In the genomic region with DNA sequence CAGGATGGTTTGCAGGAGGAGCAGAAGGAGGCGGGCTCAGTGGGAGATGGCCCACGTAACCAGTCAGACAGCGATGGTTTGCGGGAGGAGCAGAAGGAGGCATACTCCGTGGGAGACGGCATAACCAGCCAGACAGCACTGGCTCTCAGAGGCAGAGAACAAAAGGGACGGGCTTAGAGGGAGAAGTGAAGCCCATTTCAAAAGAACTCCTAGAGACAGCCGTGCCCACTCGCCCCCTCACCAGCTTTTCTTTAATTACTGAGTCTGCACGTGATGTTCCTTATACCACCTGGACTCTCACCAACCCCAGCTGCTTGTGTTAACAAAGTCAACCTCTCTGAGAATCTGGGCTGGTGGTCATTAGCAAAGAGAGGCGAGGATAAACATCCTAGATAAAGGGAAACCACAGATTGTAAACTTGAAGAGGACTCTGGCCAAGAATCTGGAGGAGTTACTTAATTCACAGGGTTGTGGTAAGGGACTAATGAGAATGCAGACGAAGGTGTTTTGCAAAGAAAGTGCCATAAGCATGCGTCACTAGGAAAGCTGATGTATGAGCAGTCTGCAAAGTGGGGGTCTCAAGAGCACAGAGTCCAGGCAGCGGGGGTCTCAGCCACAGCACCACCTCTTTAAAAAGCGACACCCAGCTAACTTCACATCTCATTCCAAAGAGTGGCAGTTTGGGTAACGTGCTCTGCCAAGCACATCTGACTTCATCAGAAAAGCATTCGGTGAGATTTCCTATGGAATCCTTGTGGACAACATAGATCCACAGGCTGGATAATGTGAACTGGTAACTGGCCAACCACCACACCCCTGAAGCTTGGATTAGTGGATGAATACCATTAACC, we compare ENCODE assay signal across 9 cellular contexts. TPM values are rescaled to one million over a fixed set of nuclear protein-coding genes. Genes with fewer than 3 reads are reported as not detected.
DNase-seq lines count a peak whose midpoint lies in the region; ATAC-seq and TF ChIP-seq lines count a peak whose summit lies in the region.
"Had no signal": no experiment of that assay in that cellular context is flagged by ENCODE, and none has a peak within 500 bp of the region (broad histone marks: within the 10 kb centered on the region; RNA-seq: fewer than 3 reads in every experiment).

No MANE protein-coding gene starts in this region.

- H3K4me1 ChIP-seq in muscle layer of colon (ENCODE audit: insufficient read depth, low read length) = peaks cover 29% of the 10 kb centered on the region

- intact Hi-C loops in lower leg skin (cut with DNase I; ENCODE audit: low total_unique reads) (no loop called here), left ventricle myocardium superior (cut with micrococcal nuclease) (no loop called here)

- no peaks in the 10 kb centered on the region for H3K36me3 ChIP-seq in muscle layer of colon (ENCODE audit: insufficient read depth, low read length)
- H3K36me3 ChIP-seq: right lobe of liver had no signal

- in situ Hi-C loops in KBM-7 (cut with MboI; ENCODE audit: low pct_unique_long_range_greater_than_20kb, low sequenced_read_pairs) = no loop called here

- TF ChIP-seq CTCF in AG09309 (IDR thresholded peaks at IDR 0.05; ENCODE audit: control insufficient read depth, insufficient read depth, low read depth, low read length, missing control alignments) (no peak), cardiac fibroblast (IDR thresholded peaks at IDR 0.05; ENCODE audit: low read depth, low read length) (no peak), lower leg skin (IDR thresholded peaks at IDR 0.05) (no peak)

- DNase-seq in AG09309 (ENCODE audit: low read depth) (peak; percentile 99), KBM-7 (peak; percentile 33), cardiac fibroblast (ENCODE audit: low read depth in 2 of 2) (peak; percentile 69 to 86), GOT3 (lab: John Stamatoyannopoulos, UW) (no peak), lower leg skin (ENCODE audit: low spot score in 2 of 2) (no peak), left ventricle myocardium superior (no peak)
- DNase-seq: right lobe of liver had no signal

- no peak overlapping the region for H3K9ac ChIP-seq in muscle layer of colon (ENCODE audit: low read length)

- no peaks in the 10 kb centered on the region for H3K9me3 ChIP-seq in muscle layer of colon (ENCODE audit: low read length)
- H3K9me3 ChIP-seq: right lobe of liver had no signal

- no peak overlapping the region for H3K4me3 ChIP-seq in AG09309 (ENCODE audit: control insufficient read depth, low read depth, low read length)
- H3K4me3 ChIP-seq in cardiac fibroblast (replicated peaks in 1 of 2; ENCODE audit: low read depth in 2 of 2, low read length in 2 of 2) = no peak overlapping the region
- no peak overlapping the region for H3K4me3 ChIP-seq in muscle layer of colon (ENCODE audit: low read depth in 1 of 2, low read length in 2 of 2)
- H3K4me3 ChIP-seq in lower leg skin (ENCODE audit: low read depth, poor library complexity, severe bottlenecking) = no peak overlapping the region
- H3K4me3 ChIP-seq: right lobe of liver had no signal

- TF ChIP-seq POLR2A in lower leg skin (IDR thresholded peaks at IDR 0.05) = no peak

- 35 to 39% methylated on average over 17 of the region's 17 CpGs for WGBS in lower leg skin, 2 donors

- no peaks in the 10 kb centered on the region for H3K27me3 ChIP-seq in muscle layer of colon (ENCODE audit: control insufficient read depth in 1 of 2, insufficient read depth in 2 of 2, low read length in 2 of 2)
- H3K27me3 ChIP-seq: right lobe of liver had no signal

- no peak for ATAC-seq in GM21529 (IDR thresholded peaks at IDR 0.05; ENCODE audit: unreplicated experiment)
- no peak for ATAC-seq in left ventricle myocardium superior
- ATAC-seq: right lobe of liver had no signal

- H3K27ac ChIP-seq in muscle layer of colon (ENCODE audit: low read depth, low read length) = peak overlapping the region; percentile 1
- H3K27ac ChIP-seq: right lobe of liver had no signal

RNA-seq across cellular contexts. Expression of a gene that starts 51.7 kb away (rescaled TPM):
- total RNA-seq in lower leg skin (10 to 100 TPM; 11.3 to 51.6 (median 31.8) TPM), left ventricle myocardium superior (18.9 TPM)

Comparison
In these comparisons a context has a peak if more than half of its experiments do, and no peak if none do; other contexts are left out.
1. DNase-seq: peak in AG09309 (single experiment), KBM-7 (single experiment) and cardiac fibroblast (2 of 2); none in GOT3 (single experiment), lower leg skin (0 of 2) and left ventricle myocardium superior (single experiment).